16 cellular contexts compared by ENCODE assay signal in genomic region chr19:1908364-1908678, GRCh38. TPM values are rescaled to one million over a fixed set of nuclear protein-coding genes. Genes with fewer than 3 reads are reported as not detected.
DNase-seq lines count a peak whose midpoint lies in the region; ATAC-seq and TF ChIP-seq lines count a peak whose summit lies in the region.
"Had no signal": no experiment of that assay in that cellular context is flagged by ENCODE, and none has a peak within 500 bp of the region (broad histone marks: within the 10 kb centered on the region; RNA-seq: fewer than 3 reads in every experiment).

No MANE protein-coding gene starts in this region.

- H3K4me3 ChIP-seq in lower lobe of right lung (peak overlapping the region; percentile 21), upper lobe of right lung (peak overlapping the region; percentile 13)
- H3K4me3 ChIP-seq: A549, gastroesophageal sphincter had no signal

- no peak overlapping the region for H3K4me3 Mint-ChIP-seq in natural killer cell
- no peak overlapping the region for H3K4me3 Mint-ChIP-seq in natural killer cell treated with Interleukin-12 subunit alpha and Interleukin-12 subunit beta and Interleukin-15 and Interleukin-18, amount 100 ng/mL, for 72 hours
- H3K4me3 Mint-ChIP-seq: activated T-helper 1 cell treated with anti-CD3 and anti-CD28 coated beads, Interleukin-12 subunit alpha, Interleukin-12 subunit beta, Interleukin-2, Interleukin-4 antibody, amounts not matched to agents 30 ng/mL and 10 ng/mL and 1 ng/mL, durations not matched to agents 14 hours and 24 hours and 36 hours; T-helper 1 cell treated with Interleukin-12 subunit alpha and Interleukin-12 subunit beta and Interleukin-4 antibody, amounts not matched to agents 30 μg/mL and 1 μg/mL, for 36 hours had no signal

- no peaks in the 10 kb centered on the region for H3K27me3 ChIP-seq in lower lobe of right lung (ENCODE audit: low read depth)
- no peaks in the 10 kb centered on the region for H3K27me3 ChIP-seq in upper lobe of right lung
- H3K27me3 ChIP-seq: gastroesophageal sphincter had no signal

- no peaks in the 10 kb centered on the region for H3K36me3 Mint-ChIP-seq in natural killer cell
- no peaks in the 10 kb centered on the region for H3K36me3 Mint-ChIP-seq in natural killer cell treated with Interleukin-12 subunit alpha and Interleukin-12 subunit beta and Interleukin-15 and Interleukin-18, amount 100 ng/mL, for 72 hours
- H3K36me3 Mint-ChIP-seq: naive B cell had no signal

- no peaks in the 10 kb centered on the region for H3K9me3 Mint-ChIP-seq in natural killer cell
- no peaks in the 10 kb centered on the region for H3K9me3 Mint-ChIP-seq in natural killer cell treated with Interleukin-12 subunit alpha and Interleukin-12 subunit beta and Interleukin-15 and Interleukin-18, amount 100 ng/mL, for 72 hours
- H3K9me3 Mint-ChIP-seq: activated T-helper 1 cell treated with anti-CD3 and anti-CD28 coated beads, Interleukin-12 subunit alpha, Interleukin-12 subunit beta, Interleukin-2, Interleukin-4 antibody, amounts not matched to agents 30 ng/mL and 10 ng/mL and 1 ng/mL, durations not matched to agents 14 hours and 24 hours and 36 hours; naive B cell; T-helper 1 cell treated with Interleukin-12 subunit alpha and Interleukin-12 subunit beta and Interleukin-4 antibody, amounts not matched to agents 30 μg/mL and 1 μg/mL, for 36 hours had no signal

- DNase-seq in natural killer cell (no peak), lower lobe of right lung (peak; percentile 57), upper lobe of right lung (no peak), NOMO-1 treated with dmso at 0.1 percent for 144 hours (lab: John Stamatoyannopoulos, UW; ENCODE audit: unreplicated experiment) (no peak)
- no peak for DNase-seq in natural killer cell treated with Interleukin-12 subunit alpha and Interleukin-12 subunit beta and Interleukin-15 and Interleukin-18, amount 100 ng/mL, for 72 hours (ENCODE audit: low spot score)
- DNase-seq: activated CD4-positive, alpha-beta T cell treated with anti-CD3 and anti-CD28 coated beads for 48 hours; effector CD4-positive, alpha-beta T cell; naive B cell; NCI-H1092 treated with DMSO at 0.1 percent for 48 hours; NCI-H345; OCI-M1 had no signal

- no peak for ATAC-seq in natural killer cell
- no peak for ATAC-seq in natural killer cell treated with Interleukin-12 subunit alpha and Interleukin-12 subunit beta and Interleukin-15 and Interleukin-18, amount 100 ng/mL, for 72 hours
- ATAC-seq in lower lobe of right lung = no peak
- no peak for ATAC-seq in upper lobe of right lung
- ATAC-seq in HG03108 (IDR thresholded peaks at IDR 0.05; ENCODE audit: unreplicated experiment) = no peak
- ATAC-seq: A549, gastroesophageal sphincter had no signal

- peak overlapping the region; percentile 69 to 73 for H3K27ac Mint-ChIP-seq in natural killer cell
- H3K27ac Mint-ChIP-seq in natural killer cell treated with Interleukin-12 subunit alpha and Interleukin-12 subunit beta and Interleukin-15 and Interleukin-18, amount 100 ng/mL, for 72 hours = no peak overlapping the region
- H3K27ac Mint-ChIP-seq: activated T-helper 1 cell treated with anti-CD3 and anti-CD28 coated beads, Interleukin-12 subunit alpha, Interleukin-12 subunit beta, Interleukin-2, Interleukin-4 antibody, amounts not matched to agents 30 ng/mL and 10 ng/mL and 1 ng/mL, durations not matched to agents 14 hours and 24 hours and 36 hours; T-helper 1 cell treated with Interleukin-12 subunit alpha and Interleukin-12 subunit beta and Interleukin-4 antibody, amounts not matched to agents 30 μg/mL and 1 μg/mL, for 36 hours had no signal

- peak overlapping the region; percentile 53 for H3K27ac ChIP-seq in lower lobe of right lung
- H3K27ac ChIP-seq in upper lobe of right lung = peak overlapping the region; percentile 63
- H3K27ac ChIP-seq: A549, gastroesophageal sphincter had no signal

- H3K4me1 Mint-ChIP-seq in natural killer cell = peaks cover 25 to 35% of the 10 kb centered on the region in 2 donors
- H3K4me1 Mint-ChIP-seq in natural killer cell treated with Interleukin-12 subunit alpha and Interleukin-12 subunit beta and Interleukin-15 and Interleukin-18, amount 100 ng/mL, for 72 hours (ENCODE audit: low read depth in 2 of 2) = peaks cover 21 to 27% of the 10 kb centered on the region in 2 donors

- H3K4me1 ChIP-seq in lower lobe of right lung (peaks cover 63% of the 10 kb centered on the region), upper lobe of right lung (peaks cover 28% of the 10 kb centered on the region)

- TF ChIP-seq CTCF in natural killer cell (IDR thresholded peaks at IDR 0.05) (no peak), lower lobe of right lung (IDR thresholded peaks at IDR 0.05) (no peak), upper lobe of right lung (IDR thresholded peaks at IDR 0.05) (no peak)

- intact Hi-C loops in natural killer cell (cut with micrococcal nuclease) (no loop called here), lower lobe of right lung (cut with DNase I) (no loop called here), upper lobe of right lung (cut with DNase I) (no loop called here)

- no peaks in the 10 kb centered on the region for H3K9me3 ChIP-seq in lower lobe of right lung
- no peaks in the 10 kb centered on the region for H3K9me3 ChIP-seq in upper lobe of right lung
- H3K9me3 ChIP-seq: A549, gastroesophageal sphincter had no signal

- peaks cover 13% of the 10 kb centered on the region for H3K36me3 ChIP-seq in lower lobe of right lung
- H3K36me3 ChIP-seq in upper lobe of right lung = peaks cover 8% of the 10 kb centered on the region

- H3K27me3 Mint-ChIP-seq in natural killer cell (ENCODE audit: low read depth in 2 of 2) = no peaks in the 10 kb centered on the region
- no peaks in the 10 kb centered on the region for H3K27me3 Mint-ChIP-seq in natural killer cell treated with Interleukin-12 subunit alpha and Interleukin-12 subunit beta and Interleukin-15 and Interleukin-18, amount 100 ng/mL, for 72 hours
- H3K27me3 Mint-ChIP-seq: naive B cell had no signal

RNA-seq across cellular contexts. Expression of gene ADAT3, which starts 3.1 kb away (rescaled TPM):
- total RNA-seq in natural killer cell = 10 to 100 TPM; 13.0 to 20.9 (median 13.1) TPM
- 10 to 100 TPM in 1 of 2 donors, 1 to 10 TPM in 1; 7.5 to 13.3 TPM for total RNA-seq in natural killer cell treated with Interleukin-12 subunit alpha and Interleukin-12 subunit beta and Interleukin-15 and Interleukin-18, amount 100 ng/mL, for 72 hours
- total RNA-seq in lower lobe of right lung = 6.2 TPM
- 6.3 TPM for total RNA-seq in upper lobe of right lung

RNA-seq across cellular contexts. Expression of gene SCAMP4, which starts 3.1 kb away (rescaled TPM):
- 10 to 100 TPM; 43.1 to 53.7 (median 46.9) TPM for total RNA-seq in natural killer cell
- total RNA-seq in natural killer cell treated with Interleukin-12 subunit alpha and Interleukin-12 subunit beta and Interleukin-15 and Interleukin-18, amount 100 ng/mL, for 72 hours = 10 to 100 TPM; 34.8 to 66.2 TPM
- total RNA-seq in lower lobe of right lung = 65.0 TPM
- total RNA-seq in upper lobe of right lung = 73.2 TPM

RNA-seq across cellular contexts. Expression of gene ABHD17A, which starts 23.0 kb away (rescaled TPM):
- total RNA-seq in natural killer cell = 100 to 1,000 TPM; 554 to 652 (median 608) TPM
- 100 to 1,000 TPM; 127 to 132 TPM for total RNA-seq in natural killer cell treated with Interleukin-12 subunit alpha and Interleukin-12 subunit beta and Interleukin-15 and Interleukin-18, amount 100 ng/mL, for 72 hours
- 76.4 TPM for total RNA-seq in lower lobe of right lung
- 76.1 TPM for total RNA-seq in upper lobe of right lung

RNA-seq across cellular contexts. Expression of gene CSNK1G2, which starts 32.7 kb away (rescaled TPM):
- total RNA-seq in natural killer cell (100 to 1,000 TPM; 138 to 143 (median 139) TPM), lower lobe of right lung (55.4 TPM), upper lobe of right lung (60.6 TPM)
- 100 to 1,000 TPM in 1 of 2 donors, 10 to 100 TPM in 1; 57.5 to 103 TPM for total RNA-seq in natural killer cell treated with Interleukin-12 subunit alpha and Interleukin-12 subunit beta and Interleukin-15 and Interleukin-18, amount 100 ng/mL, for 72 hours

RNA-seq across cellular contexts. Expression of gene KLF16, which starts 44.9 kb away (rescaled TPM):
- total RNA-seq in natural killer cell (10 to 100 TPM; 29.1 to 38.4 (median 34.8) TPM), lower lobe of right lung (22.2 TPM), upper lobe of right lung (28.0 TPM)
- 10 to 100 TPM; 18.0 to 49.8 TPM for total RNA-seq in natural killer cell treated with Interleukin-12 subunit alpha and Interleukin-12 subunit beta and Interleukin-15 and Interleukin-18, amount 100 ng/mL, for 72 hours

Comparison
In these comparisons a context has a peak if more than half of its experiments do, and no peak if none do; other contexts are left out.
1. H3K27ac Mint-ChIP-seq: peak in natural killer cell (2 of 2); none in natural killer cell treated with Interleukin-12 subunit alpha and Interleukin-12 subunit beta and Interleukin-15 and Interleukin-18, amount 100 ng/mL, for 72 hours (0 of 2).